In the genomic region with DNA sequence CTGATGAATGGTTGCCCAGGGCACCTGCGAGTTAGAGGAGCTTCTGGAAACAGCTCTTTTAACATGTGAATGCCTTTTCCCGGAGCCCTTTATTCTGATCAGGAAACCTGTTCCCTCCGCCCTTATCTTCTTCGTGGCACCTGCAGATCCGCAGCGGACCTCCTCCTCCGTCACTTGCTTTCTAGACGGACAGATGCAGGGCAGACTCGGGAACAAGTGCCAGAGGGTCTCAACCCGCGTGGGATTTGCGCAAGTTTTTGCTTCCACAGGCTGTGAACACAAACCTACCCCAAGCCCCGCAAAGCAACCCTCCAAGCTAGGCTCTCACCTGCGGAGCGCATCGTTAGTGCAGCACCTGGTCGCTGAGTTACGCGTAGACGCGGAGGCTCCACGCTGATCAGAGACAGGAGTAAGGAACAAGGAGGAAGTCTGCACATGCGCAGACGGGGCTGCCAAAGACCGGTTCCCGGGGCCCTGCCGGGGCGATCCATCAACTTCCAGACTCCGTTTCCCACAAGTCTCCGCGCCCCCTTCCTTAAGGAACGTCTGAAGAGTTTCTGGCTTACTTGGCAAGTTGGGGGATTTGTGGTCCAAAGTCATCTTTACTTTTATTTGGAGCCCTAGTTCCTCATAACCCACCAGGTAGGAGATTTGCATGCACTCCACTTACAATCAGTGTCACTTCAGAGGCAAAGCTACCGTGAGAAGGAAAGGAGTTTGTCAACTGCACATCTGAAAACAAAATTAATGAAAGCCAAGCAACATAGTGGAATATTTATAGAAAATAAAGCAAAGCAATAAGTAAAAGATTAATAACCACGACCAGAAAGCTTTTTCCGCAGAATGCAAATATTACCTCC, we compare ENCODE assay signal across 8 cellular contexts. TPM values are rescaled to one million over a fixed set of nuclear protein-coding genes. Genes with fewer than 3 reads are reported as not detected.
DNase-seq lines count a peak whose midpoint lies in the region; ATAC-seq, FAIRE-seq and TF ChIP-seq lines count a peak whose summit lies in the region.

No MANE protein-coding gene starts in this region.

- FAIRE-seq in D721Med (lab: Jason Lieb, UNC): peak; percentile 25

- TF ChIP-seq CTCF in D721Med (IDR thresholded peaks at IDR 0.05; ENCODE audit: insufficient read depth, missing control alignments) (no peak), heart right ventricle (IDR thresholded peaks at IDR 0.05) (no peak)

- no peak overlapping the region for H3K27ac ChIP-seq in heart right ventricle

- intact Hi-C loops in heart right ventricle (cut with DNase I): no loop called here

- H3K4me3 ChIP-seq in heart right ventricle: peak overlapping the region in 8 of 10 donors; percentile 8 to 43 (median 28)

- ATAC-seq in heart right ventricle (peak in 2 of 8 donors; percentile 16 to 52), HG02798 (IDR thresholded peaks at IDR 0.05; ENCODE audit: poor library complexity, unreplicated experiment) (no peak)

- no peaks in the 10 kb centered on the region for H3K36me3 ChIP-seq in heart right ventricle

- DNase-seq in D721Med (ENCODE audit: insufficient read length, low spot score) (peak; percentile 60), NCI-H748 treated with DMSO at 0.1 percent for 48 hours (lab: John Stamatoyannopoulos, UW) (peak; percentile 44), heart right ventricle (peak in 1 of 2 donors; percentile 40), pons (ENCODE audit: low spot score) (peak; percentile 3), NCI-H2081 (lab: John Stamatoyannopoulos, UW) (no peak), glomerular visceral epithelial cell (ENCODE audit: extremely low spot score) (no peak), RPMI8226 (no peak)

- H3K4me1 ChIP-seq in heart right ventricle: peaks cover 0 to 8% (median 0%) of the 10 kb centered on the region in 9 donors

- WGBS in heart right ventricle, 2 donors: 6 to 8% methylated on average over 35 of the region's 35 CpGs

- H3K27me3 ChIP-seq in heart right ventricle: peaks cover 4 to 39% (median 22%) of the 10 kb centered on the region in 7 donors

- peaks cover 0 to 30% (median 7%) of the 10 kb centered on the region in 11 donors for H3K9me3 ChIP-seq in heart right ventricle

RNA-seq across cellular contexts. Expression of a gene that starts 52.7 kb away (rescaled TPM):
- 10 to 100 TPM; 23.6 to 46.0 (median 28.9) TPM for total RNA-seq in heart right ventricle
- polyA plus RNA-seq in heart right ventricle: 10 to 100 TPM; 17.2 to 20.2 TPM

RNA-seq across cellular contexts. Expression of a gene that starts 54.2 kb away (rescaled TPM):
- total RNA-seq in heart right ventricle: 1 to 10 TPM in 9 of 10 donors, under 1 TPM in 1; 0.70 to 3.0 (median 1.6) TPM
- 1 to 10 TPM in 1 of 2 donors, under 1 TPM in 1; 0.64 to 2.9 TPM for polyA plus RNA-seq in heart right ventricle

Comparison
In these comparisons a context has a peak if more than half of its experiments do, and no peak if none do; other contexts are left out.
1. DNase-seq: peak in D721Med (single experiment), NCI-H748 treated with DMSO at 0.1 percent for 48 hours (single experiment) and pons (single experiment); none in NCI-H2081 (0 of 2), glomerular visceral epithelial cell (single experiment) and RPMI8226 (single experiment).